21 cellular contexts compared by ENCODE assay signal in genomic region chrX:74509989-74510388, GRCh38.
"Had no signal": no experiment of that assay in that cellular context is flagged by ENCODE, and none has a peak within 500 bp of the region (broad histone marks: within the 10 kb centered on the region; RNA-seq: fewer than 3 reads in every experiment).

No MANE protein-coding gene starts in this region.

- FAIRE-seq: TTC549 had no signal

- H3K4me1 ChIP-seq: gastrocnemius medialis, lower lobe of right lung, suprapubic skin had no signal

- DNase-seq: activated B cell treated with CpG ODN at 0.5 μM for 24 hours; activated CD4-positive, alpha-beta T cell treated with anti-CD3 and anti-CD28 coated beads for 48 hours; activated CD8-positive, alpha-beta memory T cell treated with anti-CD3 and anti-CD28 coated beads, Interleukin-2, amount 50 U/mL, for 4 hours; activated CD8-positive, alpha-beta T cell treated with anti-CD3 and anti-CD28 coated beads, Interleukin-2, amount 10 ng/mL, durations not matched to agents 7 days and 5 days; activated gamma-delta T cell treated with Interleukin-2 at 50 U/mL for 16 hours; activated naive CD8-positive, alpha-beta T cell treated with anti-CD3 and anti-CD28 coated beads for 36 hours; effector memory CD4-positive, alpha-beta T cell; gastrocnemius medialis; heart left ventricle; left colon; lower lobe of right lung; nephron progenitor cell; occipital lobe had no signal

- H3K9me3 Mint-ChIP-seq: activated B cell treated with CpG ODN at 0.5 μM for 24 hours; activated naive CD8-positive, alpha-beta T cell treated with anti-CD3 and anti-CD28 coated beads for 36 hours; dendritic cell treated with granulocyte-macrophage colony-stimulating factor and Interleukin-4, amounts not matched to agents 40 ng/mL and 50 ng/mL, for 4 days; stimulated activated naive CD8-positive, alpha-beta T cell treated with anti-CD3 and anti-CD28 coated beads, Interleukin-15, Interleukin-2, amounts not matched to agents 100 ng/mL and 50 ng/mL, for 24 hours; type B pancreatic cell had no signal

- H3K36me3 Mint-ChIP-seq: activated naive CD8-positive, alpha-beta T cell treated with anti-CD3 and anti-CD28 coated beads for 36 hours; type B pancreatic cell had no signal

- H3K4me1 Mint-ChIP-seq: activated naive CD8-positive, alpha-beta T cell treated with anti-CD3 and anti-CD28 coated beads for 36 hours had no signal

- H3K27me3 Mint-ChIP-seq: activated B cell treated with CpG ODN at 0.5 μM for 24 hours; activated naive CD8-positive, alpha-beta T cell treated with anti-CD3 and anti-CD28 coated beads for 36 hours; dendritic cell treated with granulocyte-macrophage colony-stimulating factor and Interleukin-4, amounts not matched to agents 40 ng/mL and 50 ng/mL, for 4 days; progenitor cell of endocrine pancreas; stimulated activated naive CD8-positive, alpha-beta T cell treated with anti-CD3 and anti-CD28 coated beads, Interleukin-15, Interleukin-2, amounts not matched to agents 100 ng/mL and 50 ng/mL, for 24 hours; type B pancreatic cell had no signal

- H3K9me3 ChIP-seq: gastrocnemius medialis, heart left ventricle, lower lobe of right lung, suprapubic skin had no signal

- H3K27ac ChIP-seq: gastrocnemius medialis, heart left ventricle, lower lobe of right lung, suprapubic skin had no signal

- H3K4me3 ChIP-seq: gastrocnemius medialis, heart left ventricle, lower lobe of right lung, smooth muscle cell, suprapubic skin had no signal

- H3K36me3 ChIP-seq: gastrocnemius medialis, heart left ventricle, lower lobe of right lung, suprapubic skin had no signal

- H3K27me3 ChIP-seq: gastrocnemius medialis, suprapubic skin had no signal

- H3K4me3 Mint-ChIP-seq: activated B cell treated with CpG ODN at 0.5 μM for 24 hours; activated CD8-positive, alpha-beta T cell treated with anti-CD3 and anti-CD28 coated beads, Interleukin-2, amount 10 ng/mL, durations not matched to agents 7 days and 5 days; activated naive CD8-positive, alpha-beta T cell treated with anti-CD3 and anti-CD28 coated beads for 36 hours; dendritic cell treated with granulocyte-macrophage colony-stimulating factor and Interleukin-4, amounts not matched to agents 40 ng/mL and 50 ng/mL, for 4 days; nephron progenitor cell; stimulated activated naive CD8-positive, alpha-beta T cell treated with anti-CD3 and anti-CD28 coated beads, Interleukin-15, Interleukin-2, amounts not matched to agents 100 ng/mL and 50 ng/mL, for 24 hours; type B pancreatic cell had no signal

- H3K4me2 ChIP-seq: smooth muscle cell had no signal

- ATAC-seq: activated CD8-positive, alpha-beta T cell treated with anti-CD3 and anti-CD28 coated beads, Interleukin-2, amount 10 ng/mL, durations not matched to agents 7 days and 5 days; gastrocnemius medialis; heart left ventricle; left colon; lower lobe of right lung; right cardiac atrium had no signal

- H3K27ac Mint-ChIP-seq: activated B cell treated with CpG ODN at 0.5 μM for 24 hours; activated CD8-positive, alpha-beta T cell treated with anti-CD3 and anti-CD28 coated beads, Interleukin-2, amount 10 ng/mL, durations not matched to agents 7 days and 5 days; activated naive CD8-positive, alpha-beta T cell treated with anti-CD3 and anti-CD28 coated beads for 36 hours; dendritic cell treated with granulocyte-macrophage colony-stimulating factor and Interleukin-4, amounts not matched to agents 40 ng/mL and 50 ng/mL, for 4 days; nephron progenitor cell; progenitor cell of endocrine pancreas; stimulated activated naive CD8-positive, alpha-beta T cell treated with anti-CD3 and anti-CD28 coated beads, Interleukin-15, Interleukin-2, amounts not matched to agents 100 ng/mL and 50 ng/mL, for 24 hours; type B pancreatic cell had no signal
